Comparison of ENCODE assay signal across 1 cellular context in the genomic region with DNA sequence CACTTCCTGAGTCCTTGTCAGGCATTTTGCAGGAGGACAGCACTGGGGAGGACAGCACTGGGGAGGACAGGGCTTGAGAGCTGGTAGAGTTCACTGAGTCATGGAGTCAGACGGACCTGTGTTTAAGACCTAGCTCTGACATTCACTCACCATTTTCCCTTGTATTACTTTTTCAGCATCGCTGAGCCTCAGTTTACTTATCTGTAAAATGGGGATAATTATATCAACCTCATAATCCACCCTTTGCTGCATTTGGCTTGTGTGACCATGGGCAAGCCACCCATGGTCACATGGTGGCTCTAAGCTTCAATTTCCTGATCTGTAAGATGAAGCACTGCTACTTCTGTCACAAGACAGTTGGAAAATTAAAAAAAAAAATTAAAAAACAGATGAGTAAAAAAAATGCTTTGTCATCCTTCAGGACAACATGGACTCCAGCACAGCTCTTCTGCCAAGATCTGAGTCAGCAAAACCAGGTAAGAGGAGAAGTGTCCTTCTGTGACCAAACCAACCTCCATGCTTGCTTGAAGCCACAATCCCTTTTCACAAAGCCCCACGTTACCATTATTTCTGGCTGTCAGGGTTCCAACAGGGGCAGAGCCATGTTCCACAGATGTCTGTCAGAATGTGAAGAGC.
TF ChIP-seq lines count a peak whose summit lies in the region.

No MANE protein-coding gene starts in this region.

TF ChIP-seq in K562, 482 proteins besides CTCF, POLR2A, EP300 and RAD21 (continued from another document and continues in another):
- TF ChIP-seq, protein P1, sequence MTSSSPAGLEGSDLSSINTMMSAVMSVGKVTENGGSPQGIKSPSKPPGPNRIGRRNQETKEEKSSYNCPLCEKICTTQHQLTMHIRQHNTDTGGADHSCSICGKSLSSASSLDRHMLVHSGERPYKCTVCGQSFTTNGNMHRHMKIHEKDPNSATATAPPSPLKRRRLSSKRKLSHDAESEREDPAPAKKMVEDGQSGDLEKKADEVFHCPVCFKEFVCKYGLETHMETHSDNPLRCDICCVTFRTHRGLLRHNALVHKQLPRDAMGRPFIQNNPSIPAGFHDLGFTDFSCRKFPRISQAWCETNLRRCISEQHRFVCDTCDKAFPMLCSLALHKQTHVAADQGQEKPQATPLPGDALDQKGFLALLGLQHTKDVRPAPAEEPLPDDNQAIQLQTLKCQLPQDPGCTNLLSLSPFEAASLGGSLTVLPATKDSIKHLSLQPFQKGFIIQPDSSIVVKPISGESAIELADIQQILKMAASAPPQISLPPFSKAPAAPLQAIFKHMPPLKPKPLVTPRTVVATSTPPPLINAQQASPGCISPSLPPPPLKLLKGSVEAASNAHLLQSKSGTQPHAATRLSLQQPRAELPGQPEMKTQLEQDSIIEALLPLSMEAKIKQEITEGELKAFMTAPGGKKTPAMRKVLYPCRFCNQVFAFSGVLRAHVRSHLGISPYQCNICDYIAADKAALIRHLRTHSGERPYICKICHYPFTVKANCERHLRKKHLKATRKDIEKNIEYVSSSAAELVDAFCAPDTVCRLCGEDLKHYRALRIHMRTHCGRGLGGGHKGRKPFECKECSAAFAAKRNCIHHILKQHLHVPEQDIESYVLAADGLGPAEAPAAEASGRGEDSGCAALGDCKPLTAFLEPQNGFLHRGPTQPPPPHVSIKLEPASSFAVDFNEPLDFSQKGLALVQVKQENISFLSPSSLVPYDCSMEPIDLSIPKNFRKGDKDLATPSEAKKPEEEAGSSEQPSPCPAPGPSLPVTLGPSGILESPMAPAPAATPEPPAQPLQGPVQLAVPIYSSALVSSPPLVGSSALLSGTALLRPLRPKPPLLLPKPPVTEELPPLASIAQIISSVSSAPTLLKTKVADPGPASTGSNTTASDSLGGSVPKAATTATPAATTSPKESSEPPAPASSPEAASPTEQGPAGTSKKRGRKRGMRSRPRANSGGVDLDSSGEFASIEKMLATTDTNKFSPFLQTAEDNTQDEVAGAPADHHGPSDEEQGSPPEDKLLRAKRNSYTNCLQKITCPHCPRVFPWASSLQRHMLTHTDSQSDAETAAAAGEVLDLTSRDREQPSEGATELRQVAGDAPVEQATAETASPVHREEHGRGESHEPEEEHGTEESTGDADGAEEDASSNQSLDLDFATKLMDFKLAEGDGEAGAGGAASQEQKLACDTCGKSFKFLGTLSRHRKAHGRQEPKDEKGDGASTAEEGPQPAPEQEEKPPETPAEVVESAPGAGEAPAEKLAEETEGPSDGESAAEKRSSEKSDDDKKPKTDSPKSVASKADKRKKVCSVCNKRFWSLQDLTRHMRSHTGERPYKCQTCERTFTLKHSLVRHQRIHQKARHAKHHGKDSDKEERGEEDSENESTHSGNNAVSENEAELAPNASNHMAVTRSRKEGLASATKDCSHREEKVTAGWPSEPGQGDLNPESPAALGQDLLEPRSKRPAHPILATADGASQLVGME (CRISPR knock-in tag; IDR thresholded peaks at IDR 0.05) = no peak
- TF ChIP-seq, protein P2, sequence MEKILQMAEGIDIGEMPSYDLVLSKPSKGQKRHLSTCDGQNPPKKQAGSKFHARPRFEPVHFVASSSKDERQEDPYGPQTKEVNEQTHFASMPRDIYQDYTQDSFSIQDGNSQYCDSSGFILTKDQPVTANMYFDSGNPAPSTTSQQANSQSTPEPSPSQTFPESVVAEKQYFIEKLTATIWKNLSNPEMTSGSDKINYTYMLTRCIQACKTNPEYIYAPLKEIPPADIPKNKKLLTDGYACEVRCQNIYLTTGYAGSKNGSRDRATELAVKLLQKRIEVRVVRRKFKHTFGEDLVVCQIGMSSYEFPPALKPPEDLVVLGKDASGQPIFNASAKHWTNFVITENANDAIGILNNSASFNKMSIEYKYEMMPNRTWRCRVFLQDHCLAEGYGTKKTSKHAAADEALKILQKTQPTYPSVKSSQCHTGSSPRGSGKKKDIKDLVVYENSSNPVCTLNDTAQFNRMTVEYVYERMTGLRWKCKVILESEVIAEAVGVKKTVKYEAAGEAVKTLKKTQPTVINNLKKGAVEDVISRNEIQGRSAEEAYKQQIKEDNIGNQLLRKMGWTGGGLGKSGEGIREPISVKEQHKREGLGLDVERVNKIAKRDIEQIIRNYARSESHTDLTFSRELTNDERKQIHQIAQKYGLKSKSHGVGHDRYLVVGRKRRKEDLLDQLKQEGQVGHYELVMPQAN (IDR thresholded peaks at IDR 0.05; ENCODE audit: borderline replicate concordance) = no peak
- no peak for TF ChIP-seq KLF13 (tag; IDR thresholded peaks at IDR 0.05; ENCODE audit: borderline replicate concordance, low read depth)
- TF ChIP-seq, protein P3, sequence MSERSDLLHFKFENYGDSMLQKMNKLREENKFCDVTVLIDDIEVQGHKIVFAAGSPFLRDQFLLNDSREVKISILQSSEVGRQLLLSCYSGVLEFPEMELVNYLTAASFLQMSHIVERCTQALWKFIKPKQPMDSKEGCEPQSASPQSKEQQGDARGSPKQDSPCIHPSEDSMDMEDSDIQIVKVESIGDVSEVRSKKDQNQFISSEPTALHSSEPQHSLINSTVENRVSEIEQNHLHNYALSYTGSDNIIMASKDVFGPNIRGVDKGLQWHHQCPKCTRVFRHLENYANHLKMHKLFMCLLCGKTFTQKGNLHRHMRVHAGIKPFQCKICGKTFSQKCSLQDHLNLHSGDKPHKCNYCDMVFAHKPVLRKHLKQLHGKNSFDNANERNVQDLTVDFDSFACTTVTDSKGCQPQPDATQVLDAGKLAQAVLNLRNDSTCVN (CRISPR knock-in tag; IDR thresholded peaks at IDR 0.05) = no peak
- TF ChIP-seq, protein P4, sequence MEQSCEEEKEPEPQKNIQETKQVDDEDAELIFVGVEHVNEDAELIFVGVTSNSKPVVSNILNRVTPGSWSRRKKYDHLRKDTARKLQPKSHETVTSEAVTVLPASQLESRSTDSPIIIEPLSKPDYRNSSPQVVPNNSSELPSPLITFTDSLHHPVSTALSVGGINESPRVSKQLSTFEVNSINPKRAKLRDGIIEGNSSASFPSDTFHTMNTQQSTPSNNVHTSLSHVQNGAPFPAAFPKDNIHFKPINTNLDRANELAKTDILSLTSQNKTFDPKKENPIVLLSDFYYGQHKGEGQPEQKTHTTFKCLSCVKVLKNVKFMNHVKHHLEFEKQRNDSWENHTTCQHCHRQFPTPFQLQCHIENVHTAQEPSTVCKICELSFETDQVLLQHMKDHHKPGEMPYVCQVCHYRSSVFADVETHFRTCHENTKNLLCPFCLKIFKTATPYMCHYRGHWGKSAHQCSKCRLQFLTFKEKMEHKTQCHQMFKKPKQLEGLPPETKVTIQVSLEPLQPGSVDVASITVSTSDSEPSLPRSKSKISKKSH (CRISPR knock-in tag; IDR thresholded peaks at IDR 0.05) = no peak
- no peak for TF ChIP-seq NR2C1 (IDR thresholded peaks at IDR 0.05)
- TF ChIP-seq NR2C1 (tag; IDR thresholded peaks at IDR 0.05) = no peak
- TF ChIP-seq HDGF (IDR thresholded peaks at IDR 0.05) = no peak
- TF ChIP-seq FOXJ2 (tag; IDR thresholded peaks at IDR 0.05) = peak; percentile 44; the same call in 1 of the 2 replicates
- peak; percentile 97 for TF ChIP-seq MAFK (IDR thresholded peaks at IDR 0.05; ENCODE audit: low read length)
- peak; percentile 96 for TF ChIP-seq MAFF (IDR thresholded peaks at IDR 0.05; ENCODE audit: low read length)
- TF ChIP-seq, protein P5, sequence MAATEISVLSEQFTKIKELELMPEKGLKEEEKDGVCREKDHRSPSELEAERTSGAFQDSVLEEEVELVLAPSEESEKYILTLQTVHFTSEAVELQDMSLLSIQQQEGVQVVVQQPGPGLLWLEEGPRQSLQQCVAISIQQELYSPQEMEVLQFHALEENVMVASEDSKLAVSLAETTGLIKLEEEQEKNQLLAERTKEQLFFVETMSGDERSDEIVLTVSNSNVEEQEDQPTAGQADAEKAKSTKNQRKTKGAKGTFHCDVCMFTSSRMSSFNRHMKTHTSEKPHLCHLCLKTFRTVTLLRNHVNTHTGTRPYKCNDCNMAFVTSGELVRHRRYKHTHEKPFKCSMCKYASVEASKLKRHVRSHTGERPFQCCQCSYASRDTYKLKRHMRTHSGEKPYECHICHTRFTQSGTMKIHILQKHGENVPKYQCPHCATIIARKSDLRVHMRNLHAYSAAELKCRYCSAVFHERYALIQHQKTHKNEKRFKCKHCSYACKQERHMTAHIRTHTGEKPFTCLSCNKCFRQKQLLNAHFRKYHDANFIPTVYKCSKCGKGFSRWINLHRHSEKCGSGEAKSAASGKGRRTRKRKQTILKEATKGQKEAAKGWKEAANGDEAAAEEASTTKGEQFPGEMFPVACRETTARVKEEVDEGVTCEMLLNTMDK (IDR thresholded peaks at IDR 0.05; ENCODE audit: borderline replicate concordance, insufficient read depth, low read depth, low read length, poor library complexity, severe bottlenecking) = no peak
- TF ChIP-seq MAFG (tag; conservative IDR thresholded peaks at IDR 0.05) = peak; percentile 99
- TF ChIP-seq ADNP (tag; IDR thresholded peaks at IDR 0.05) = 0 out of 2 replicates have a peak, but pooled peaks have one; percentile 43
- no peak for TF ChIP-seq TRIM28 (IDR thresholded peaks at IDR 0.05)
- TF ChIP-seq ZNF699 (CRISPR knock-in tag; IDR thresholded peaks at IDR 0.05; ENCODE audit: insufficient replicate concordance) = no peak
- TF ChIP-seq ZNF263 (CRISPR knock-in tag; IDR thresholded peaks at IDR 0.05; ENCODE audit: borderline replicate concordance) = no peak
- TF ChIP-seq, protein P6, sequence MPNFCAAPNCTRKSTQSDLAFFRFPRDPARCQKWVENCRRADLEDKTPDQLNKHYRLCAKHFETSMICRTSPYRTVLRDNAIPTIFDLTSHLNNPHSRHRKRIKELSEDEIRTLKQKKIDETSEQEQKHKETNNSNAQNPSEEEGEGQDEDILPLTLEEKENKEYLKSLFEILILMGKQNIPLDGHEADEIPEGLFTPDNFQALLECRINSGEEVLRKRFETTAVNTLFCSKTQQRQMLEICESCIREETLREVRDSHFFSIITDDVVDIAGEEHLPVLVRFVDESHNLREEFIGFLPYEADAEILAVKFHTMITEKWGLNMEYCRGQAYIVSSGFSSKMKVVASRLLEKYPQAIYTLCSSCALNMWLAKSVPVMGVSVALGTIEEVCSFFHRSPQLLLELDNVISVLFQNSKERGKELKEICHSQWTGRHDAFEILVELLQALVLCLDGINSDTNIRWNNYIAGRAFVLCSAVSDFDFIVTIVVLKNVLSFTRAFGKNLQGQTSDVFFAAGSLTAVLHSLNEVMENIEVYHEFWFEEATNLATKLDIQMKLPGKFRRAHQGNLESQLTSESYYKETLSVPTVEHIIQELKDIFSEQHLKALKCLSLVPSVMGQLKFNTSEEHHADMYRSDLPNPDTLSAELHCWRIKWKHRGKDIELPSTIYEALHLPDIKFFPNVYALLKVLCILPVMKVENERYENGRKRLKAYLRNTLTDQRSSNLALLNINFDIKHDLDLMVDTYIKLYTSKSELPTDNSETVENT (CRISPR knock-in tag; IDR thresholded peaks at IDR 0.05) = no peak
- TF ChIP-seq, protein P7, sequence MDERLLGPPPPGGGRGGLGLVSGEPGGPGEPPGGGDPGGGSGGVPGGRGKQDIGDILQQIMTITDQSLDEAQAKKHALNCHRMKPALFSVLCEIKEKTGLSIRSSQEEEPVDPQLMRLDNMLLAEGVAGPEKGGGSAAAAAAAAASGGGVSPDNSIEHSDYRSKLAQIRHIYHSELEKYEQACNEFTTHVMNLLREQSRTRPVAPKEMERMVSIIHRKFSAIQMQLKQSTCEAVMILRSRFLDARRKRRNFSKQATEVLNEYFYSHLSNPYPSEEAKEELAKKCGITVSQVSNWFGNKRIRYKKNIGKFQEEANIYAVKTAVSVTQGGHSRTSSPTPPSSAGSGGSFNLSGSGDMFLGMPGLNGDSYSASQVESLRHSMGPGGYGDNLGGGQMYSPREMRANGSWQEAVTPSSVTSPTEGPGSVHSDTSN (CRISPR knock-in tag; IDR thresholded peaks at IDR 0.05; ENCODE audit: low read depth) = no peak
- TF ChIP-seq, protein P7 (tag; conservative IDR thresholded peaks at IDR 0.05; ENCODE audit: low read depth) = 0 out of 2 replicates have a peak, but pooled peaks have one; percentile 7
- TF ChIP-seq, protein P8, sequence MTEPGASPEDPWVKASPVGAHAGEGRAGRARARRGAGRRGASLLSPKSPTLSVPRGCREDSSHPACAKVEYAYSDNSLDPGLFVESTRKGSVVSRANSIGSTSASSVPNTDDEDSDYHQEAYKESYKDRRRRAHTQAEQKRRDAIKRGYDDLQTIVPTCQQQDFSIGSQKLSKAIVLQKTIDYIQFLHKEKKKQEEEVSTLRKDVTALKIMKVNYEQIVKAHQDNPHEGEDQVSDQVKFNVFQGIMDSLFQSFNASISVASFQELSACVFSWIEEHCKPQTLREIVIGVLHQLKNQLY (CRISPR knock-in tag; conservative IDR thresholded peaks at IDR 0.05) = no peak
- TF ChIP-seq, protein P9, sequence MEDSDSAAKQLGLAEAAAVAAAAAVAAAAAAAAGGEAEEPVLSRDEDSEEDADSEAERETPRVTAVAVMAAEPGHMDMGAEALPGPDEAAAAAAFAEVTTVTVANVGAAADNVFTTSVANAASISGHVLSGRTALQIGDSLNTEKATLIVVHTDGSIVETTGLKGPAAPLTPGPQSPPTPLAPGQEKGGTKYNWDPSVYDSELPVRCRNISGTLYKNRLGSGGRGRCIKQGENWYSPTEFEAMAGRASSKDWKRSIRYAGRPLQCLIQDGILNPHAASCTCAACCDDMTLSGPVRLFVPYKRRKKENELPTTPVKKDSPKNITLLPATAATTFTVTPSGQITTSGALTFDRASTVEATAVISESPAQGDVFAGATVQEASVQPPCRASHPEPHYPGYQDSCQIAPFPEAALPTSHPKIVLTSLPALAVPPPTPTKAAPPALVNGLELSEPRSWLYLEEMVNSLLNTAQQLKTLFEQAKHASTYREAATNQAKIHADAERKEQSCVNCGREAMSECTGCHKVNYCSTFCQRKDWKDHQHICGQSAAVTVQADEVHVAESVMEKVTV (CRISPR knock-in tag; IDR thresholded peaks at IDR 0.05) = no peak
- TF ChIP-seq TAF15 (IDR thresholded peaks at IDR 0.05; ENCODE audit: low read depth, low read length) = no peak
- no peak for TF ChIP-seq HNRNPUL1 (IDR thresholded peaks at IDR 0.05; ENCODE audit: low read length)
- peak; percentile 91 for TF ChIP-seq BCOR (IDR thresholded peaks at IDR 0.05)
- TF ChIP-seq, protein P10, sequence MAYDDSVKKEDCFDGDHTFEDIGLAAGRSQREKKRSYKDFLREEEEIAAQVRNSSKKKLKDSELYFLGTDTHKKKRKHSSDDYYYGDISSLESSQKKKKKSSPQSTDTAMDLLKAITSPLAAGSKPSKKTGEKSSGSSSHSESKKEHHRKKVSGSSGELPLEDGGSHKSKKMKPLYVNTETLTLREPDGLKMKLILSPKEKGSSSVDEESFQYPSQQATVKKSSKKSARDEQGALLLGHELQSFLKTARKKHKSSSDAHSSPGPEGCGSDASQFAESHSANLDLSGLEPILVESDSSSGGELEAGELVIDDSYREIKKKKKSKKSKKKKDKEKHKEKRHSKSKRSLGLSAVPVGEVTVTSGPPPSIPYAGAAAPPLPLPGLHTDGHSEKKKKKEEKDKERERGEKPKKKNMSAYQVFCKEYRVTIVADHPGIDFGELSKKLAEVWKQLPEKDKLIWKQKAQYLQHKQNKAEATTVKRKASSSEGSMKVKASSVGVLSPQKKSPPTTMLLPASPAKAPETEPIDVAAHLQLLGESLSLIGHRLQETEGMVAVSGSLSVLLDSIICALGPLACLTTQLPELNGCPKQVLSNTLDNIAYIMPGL (CRISPR knock-in tag; IDR thresholded peaks at IDR 0.05) = no peak
- TF ChIP-seq RBM17 (IDR thresholded peaks at IDR 0.05; ENCODE audit: borderline replicate concordance, low read depth, low read length) = no peak
- no peak for TF ChIP-seq CBX3 (IDR thresholded peaks at IDR 0.05; ENCODE audit: borderline replicate concordance in 1 of 2, low read length in 2 of 2)
- peak; percentile 100 for TF ChIP-seq ZNF316 (IDR thresholded peaks at IDR 0.05)
- TF ChIP-seq ESRRB (CRISPR knock-in tag; IDR thresholded peaks at IDR 0.05; ENCODE audit: borderline replicate concordance) = no peak
